1 cellular context compared by ENCODE assay signal in genomic region chr19:38883286-38883685, GRCh38.
TF ChIP-seq lines count a peak whose summit lies in the region.

No MANE protein-coding gene starts in this region.

TF ChIP-seq in H1, 55 proteins besides CTCF, POLR2A, EP300 and RAD21:
- TF ChIP-seq KDM5A (IDR thresholded peaks at IDR 0.05; ENCODE audit: low read length) = no peak
- TF ChIP-seq E2F6 (IDR thresholded peaks at IDR 0.05) = no peak
- TF ChIP-seq USF2 (IDR thresholded peaks at IDR 0.05; ENCODE audit: low read length) = no peak
- no peak for TF ChIP-seq HDAC2 (IDR thresholded peaks at IDR 0.05; ENCODE audit: borderline replicate concordance in 1 of 2, low read depth in 2 of 2, low read length in 2 of 2)
- no peak for TF ChIP-seq MAX (IDR thresholded peaks at IDR 0.05)
- TF ChIP-seq POLR2AphosphoS5 (IDR thresholded peaks at IDR 0.05; ENCODE audit: low read depth, low read length) = no peak
- no peak for TF ChIP-seq CREB1 (IDR thresholded peaks at IDR 0.05)
- TF ChIP-seq CHD2 (IDR thresholded peaks at IDR 0.05; ENCODE audit: low read length) = no peak
- no peak for TF ChIP-seq KDM4A (IDR thresholded peaks at IDR 0.05; ENCODE audit: low read depth, low read length, severe bottlenecking)
- TF ChIP-seq SP4 (IDR thresholded peaks at IDR 0.05; ENCODE audit: low read length) = no peak
